Comparison of ENCODE assay signal across 11 cellular contexts in genomic region chr11:36452231-36452630, GRCh38. TPM values are rescaled to one million over a fixed set of nuclear protein-coding genes. Genes with fewer than 3 reads are reported as not detected.
A peak's percentile ranks its signal among the peaks of the same experiment; 100 is the strongest.
DNase-seq lines count a peak whose midpoint lies in the region; ATAC-seq and TF ChIP-seq lines count a peak whose summit lies in the region.
"Had no signal": no experiment of that assay in that cellular context is flagged by ENCODE, and none has a peak within 500 bp of the region (broad histone marks: within the 10 kb centered on the region; RNA-seq: fewer than 3 reads in every experiment).

No MANE protein-coding gene starts in this region.

- no peak for TF ChIP-seq POLR2A in breast epithelium (IDR thresholded peaks at IDR 0.05)

- no peaks in the 10 kb centered on the region for H3K27me3 Mint-ChIP-seq in MCF 10A (ENCODE audit: insufficient read depth, unreplicated experiment)
- H3K27me3 Mint-ChIP-seq in stimulated activated naive CD8-positive, alpha-beta T cell treated with anti-CD3 and anti-CD28 coated beads, Interleukin-15, amount 100 ng/mL, for 72 hours, result peaks cover 20% of the 10 kb centered on the region

- H3K27ac Mint-ChIP-seq in MCF 10A (ENCODE audit: low read depth, unreplicated experiment), result no peak overlapping the region
- no peak overlapping the region for H3K27ac Mint-ChIP-seq in stimulated activated naive CD8-positive, alpha-beta T cell treated with anti-CD3 and anti-CD28 coated beads, Interleukin-15, amount 100 ng/mL, for 72 hours

- peaks cover 40% of the 10 kb centered on the region for H3K4me1 Mint-ChIP-seq in MCF 10A (ENCODE audit: insufficient read depth, unreplicated experiment)
- H3K4me1 Mint-ChIP-seq in stimulated activated naive CD8-positive, alpha-beta T cell treated with anti-CD3 and anti-CD28 coated beads, Interleukin-15, amount 100 ng/mL, for 72 hours, result peaks cover 38% of the 10 kb centered on the region

- DNase-seq in breast epithelium (ENCODE audit: low spot score in 2 of 2), result no peak
- DNase-seq in MCF 10A (ENCODE audit: unreplicated experiment), result no peak
- DNase-seq in SK-N-MC (ENCODE audit: low read depth, low spot score), result no peak
- DNase-seq in colonic mucosa, result no peak
- no peak for DNase-seq in stimulated activated naive CD8-positive, alpha-beta T cell treated with anti-CD3 and anti-CD28 coated beads, Interleukin-15, amount 100 ng/mL, for 72 hours
- DNase-seq in NCI-H1694 treated with DMSO at 0.1 percent for 48 hours (lab: John Stamatoyannopoulos, UW), result no peak
- DNase-seq in NCI-H2196 treated with DMSO at 0.1 percent for 48 hours (lab: John Stamatoyannopoulos, UW; ENCODE audit: unreplicated experiment), result no peak
- DNase-seq: amygdala, posterior cingulate gyrus, SW 1271 had no signal

- ATAC-seq in stimulated activated naive CD8-positive, alpha-beta T cell treated with anti-CD3 and anti-CD28 coated beads, Interleukin-15, amount 100 ng/mL, for 72 hours, result peak; percentile 56
- ATAC-seq in HG03159 (IDR thresholded peaks at IDR 0.05; ENCODE audit: unreplicated experiment), result no peak

- no peak overlapping the region for H3K4me3 Mint-ChIP-seq in MCF 10A (ENCODE audit: unreplicated experiment)
- H3K4me3 Mint-ChIP-seq in stimulated activated naive CD8-positive, alpha-beta T cell treated with anti-CD3 and anti-CD28 coated beads, Interleukin-15, amount 100 ng/mL, for 72 hours, result no peak overlapping the region

- H3K4me3 ChIP-seq in breast epithelium, result no peak overlapping the region
- H3K4me3 ChIP-seq in SK-N-MC, result no peak overlapping the region
- no peak overlapping the region for H3K4me3 ChIP-seq in colonic mucosa

- TF ChIP-seq CTCF in breast epithelium (IDR thresholded peaks at IDR 0.05) (no peak), MCF 10A (IDR thresholded peaks at IDR 0.05; ENCODE audit: unreplicated experiment) (no peak), colonic mucosa (IDR thresholded peaks at IDR 0.05) (no peak)

- POLR2A ChIA-PET in MCF 10A (lab: Yijun Ruan, JAX), result no interaction called here

- H3K36me3 ChIP-seq in breast epithelium (no peaks in the 10 kb centered on the region), SK-N-MC (ENCODE audit: insufficient read depth, low read length) (peaks cover 98% of the 10 kb centered on the region), colonic mucosa (no peaks in the 10 kb centered on the region)

- H3K27ac ChIP-seq in breast epithelium, result peak overlapping the region; percentile 20 to 45
- peak overlapping the region; percentile 14; the same call in 1 of the 2 replicates for H3K27ac ChIP-seq in SK-N-MC
- peak overlapping the region; percentile 55 for H3K27ac ChIP-seq in colonic mucosa

- no TSS peak for BruUV-seq in MCF 10A (replicated peaks; lab: Mats Ljungman, UMichigan)

- H3K9me3 ChIP-seq in breast epithelium (no peaks in the 10 kb centered on the region), SK-N-MC (ENCODE audit: low read depth, low read length) (no peaks in the 10 kb centered on the region), colonic mucosa (no peaks in the 10 kb centered on the region)

- H3K36me3 Mint-ChIP-seq in MCF 10A (ENCODE audit: insufficient read depth, unreplicated experiment), result peaks cover 16% of the 10 kb centered on the region

- H3K9ac ChIP-seq in SK-N-MC (ENCODE audit: insufficient read length), result no peak overlapping the region
- no peak overlapping the region for H3K9ac ChIP-seq in colonic mucosa (ENCODE audit: low read depth in 2 of 2, low read length in 2 of 2)

- CTCF ChIA-PET in MCF 10A (lab: Yijun Ruan, JAX), result interaction anchor here (0.7 to 2.4 kb wide), 4 partner anchors 11 to 118 kb away, joined by 3 to 15 read pairs (median 3); no protein-coding TSS in a partner anchor

- H3K4me1 ChIP-seq in breast epithelium (peaks cover 21 to 37% of the 10 kb centered on the region in 2 donors), colonic mucosa (peaks cover 16% of the 10 kb centered on the region)

- H3K9me3 Mint-ChIP-seq in MCF 10A (ENCODE audit: unreplicated experiment), result no peaks in the 10 kb centered on the region
- no peaks in the 10 kb centered on the region for H3K9me3 Mint-ChIP-seq in stimulated activated naive CD8-positive, alpha-beta T cell treated with anti-CD3 and anti-CD28 coated beads, Interleukin-15, amount 100 ng/mL, for 72 hours

- H3K27me3 ChIP-seq in breast epithelium (no peaks in the 10 kb centered on the region), colonic mucosa (no peaks in the 10 kb centered on the region)

- intact Hi-C loops in breast epithelium (cut with DNase I; ENCODE audit: low total_unique reads), result no loop called here
- intact Hi-C loops in MCF 10A (cut with micrococcal nuclease), result no loop called here
- intact Hi-C loops in colonic mucosa (cut with DNase I), result loop anchor here (10.0 kb wide), 1 partner anchor 157 kb away; the partner anchor contains the start of gene PRR5L

RNA-seq across cellular contexts. Expression of gene TRAF6, which starts 57.8 kb away (rescaled TPM):
- total RNA-seq in breast epithelium (10 to 100 TPM; 11.5 to 19.9 (median 16.8) TPM), MCF 10A (2022) (9.2 and 12.2 TPM in 2 replicates), colonic mucosa (10 to 100 TPM in 1 of 2 donors, 1 to 10 TPM in 1; 9.5 to 18.3 TPM)
